In genomic region chr5:127870914-127871313, GRCh38 we compare ENCODE assay signal across 10 cellular contexts.
DNase-seq lines count a peak whose midpoint lies in the region; ATAC-seq and TF ChIP-seq lines count a peak whose summit lies in the region.
"Had no signal": no experiment of that assay in that cellular context is flagged by ENCODE, and none has a peak within 500 bp of the region (broad histone marks: within the 10 kb centered on the region; RNA-seq: fewer than 3 reads in every experiment).

No MANE protein-coding gene starts in this region.

- H3K4me3 Mint-ChIP-seq in CD4-positive, alpha-beta T cell, result no peak overlapping the region
- H3K4me3 Mint-ChIP-seq: activated T-cell treated with anti-CD3 and anti-CD28 coated beads, Interleukin-2, amount 50 U/mL, for 24 hours had no signal

- no peaks in the 10 kb centered on the region for H3K9me3 Mint-ChIP-seq in CD4-positive, alpha-beta T cell
- H3K9me3 Mint-ChIP-seq: activated T-cell treated with anti-CD3 and anti-CD28 coated beads, Interleukin-2, amount 50 U/mL, for 24 hours had no signal

- POLR2A ChIA-PET in CD4-positive, alpha-beta T cell (lab: Charles Lee), result no interaction called here

- TF ChIP-seq CTCF in lower leg skin (IDR thresholded peaks at IDR 0.05), result no peak
- no peak for TF ChIP-seq CTCF in CD4-positive, alpha-beta T cell (IDR thresholded peaks at IDR 0.05)

- H3K27me3 Mint-ChIP-seq in CD4-positive, alpha-beta T cell, result no peaks in the 10 kb centered on the region

- H3K27ac ChIP-seq in CD4-positive, alpha-beta T cell (ENCODE audit: low read depth, low read length), result no peak overlapping the region

- intact Hi-C loops in lower leg skin (cut with DNase I; ENCODE audit: low total_unique reads), result no loop called here
- intact Hi-C loops in CD4-positive, alpha-beta T cell (cut with DNase I, micrococcal nuclease), result loop anchor here in 1 of 2 experiments (10.0 kb wide), 1 partner anchor 334 kb away; no protein-coding TSS in a partner anchor

- WGBS in lower leg skin, 2 donors, result 17 to 26% methylated on average over 4 of the region's 4 CpGs

- H3K27me3 ChIP-seq in CD4-positive, alpha-beta T cell (ENCODE audit: control insufficient read depth, insufficient read depth, low read length), result no peaks in the 10 kb centered on the region

- TF ChIP-seq POLR2A in lower leg skin (IDR thresholded peaks at IDR 0.05), result no peak

- no peak overlapping the region for H3K27ac Mint-ChIP-seq in CD4-positive, alpha-beta T cell
- H3K27ac Mint-ChIP-seq: activated T-cell treated with anti-CD3 and anti-CD28 coated beads, Interleukin-2, amount 50 U/mL, for 24 hours had no signal

- H3K4me3 ChIP-seq in lower leg skin (ENCODE audit: low read depth, poor library complexity, severe bottlenecking), result no peak overlapping the region

- no peaks in the 10 kb centered on the region for H3K36me3 Mint-ChIP-seq in CD4-positive, alpha-beta T cell (ENCODE audit: low read depth)

- peak; percentile 43 for ATAC-seq in HG02571 (IDR thresholded peaks at IDR 0.05; ENCODE audit: unreplicated experiment)
- no peak for ATAC-seq in CD4-positive, alpha-beta T cell (ENCODE audit: poor library complexity)
- no peak for ATAC-seq in stimulated activated naive CD8-positive, alpha-beta T cell treated with anti-CD3 and anti-CD28 coated beads, Interleukin-15, Interleukin-2, amounts not matched to agents 100 U/mL and 50 U/mL, for 24 hours

- CTCF ChIA-PET in CD4-positive, alpha-beta T cell (lab: Charles Lee), result interaction anchor here (2.4 kb wide), 1 partner anchor 330 kb away, joined by 7 read pairs; no protein-coding TSS in a partner anchor

- DNase-seq in DMS79 treated with DMSO at 0.1 percent for 48 hours (lab: John Stamatoyannopoulos, UW) (peak; percentile 34), anterior cingulate cortex (lab: John Stamatoyannopoulos, UW) (peak in 36 of 58 donors; percentile 1 to 71 (median 15)), lower leg skin (ENCODE audit: low spot score in 2 of 2) (peak; percentile 75 to 93), NCI-H446 treated with DMSO at 0.1 percent for 48 hours (lab: John Stamatoyannopoulos, UW) (no peak), NCI-H748 (lab: John Stamatoyannopoulos, UW; ENCODE audit: unreplicated experiment) (no peak)
- no peak for DNase-seq in CD4-positive, alpha-beta T cell
- no peak for DNase-seq in stimulated activated naive CD8-positive, alpha-beta T cell treated with anti-CD3 and anti-CD28 coated beads, Interleukin-15, Interleukin-2, amounts not matched to agents 100 U/mL and 50 U/mL, for 24 hours
- DNase-seq: activated T-cell treated with anti-CD3 and anti-CD28 coated beads, Interleukin-2, amount 50 U/mL, for 24 hours; stimulated activated naive CD4-positive, alpha-beta T cell treated with Interleukin-2 at 50 U/mL for 16 hours had no signal

- H3K9me3 ChIP-seq in CD4-positive, alpha-beta T cell (ENCODE audit: control insufficient read depth, low read length), result no peaks in the 10 kb centered on the region

- no peaks in the 10 kb centered on the region for H3K4me1 Mint-ChIP-seq in CD4-positive, alpha-beta T cell (ENCODE audit: low read depth)

Comparison
In these comparisons a context has a peak if more than half of its experiments do, and no peak if none do; other contexts are left out.
1. DNase-seq: peak in DMS79 treated with DMSO at 0.1 percent for 48 hours (single experiment), anterior cingulate cortex (36 of 58) and lower leg skin (2 of 2); none in NCI-H446 treated with DMSO at 0.1 percent for 48 hours (single experiment), NCI-H748 (single experiment), CD4-positive, alpha-beta T cell (0 of 10) and stimulated activated naive CD8-positive, alpha-beta T cell treated with anti-CD3 and anti-CD28 coated beads, Interleukin-15, Interleukin-2, amounts not matched to agents 100 U/mL and 50 U/mL, for 24 hours (single experiment).